In the genomic region with DNA sequence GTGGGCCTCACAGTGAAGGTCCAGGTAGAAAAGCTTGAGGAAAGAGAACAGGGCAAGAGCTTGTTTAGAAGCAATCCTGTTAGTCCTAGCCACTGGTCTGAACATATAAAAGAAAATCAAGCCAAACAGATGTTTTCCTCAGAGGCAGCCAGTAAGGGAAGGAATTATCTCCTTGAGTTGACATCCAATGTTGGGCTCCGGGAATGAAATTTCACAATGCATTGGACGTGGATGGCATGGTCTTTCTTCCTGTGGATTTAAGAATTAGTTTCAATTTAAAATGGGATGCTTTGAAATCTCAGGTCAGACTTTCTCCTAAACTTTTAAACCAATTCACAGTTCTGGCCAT, we compare ENCODE assay signal across 1 cellular context.
TF ChIP-seq lines count a peak whose summit lies in the region.

No MANE protein-coding gene starts in this region.

TF ChIP-seq in WTC11, 78 proteins besides CTCF, POLR2A, EP300 and RAD21 (continued from another document):
- TF ChIP-seq, protein P1, sequence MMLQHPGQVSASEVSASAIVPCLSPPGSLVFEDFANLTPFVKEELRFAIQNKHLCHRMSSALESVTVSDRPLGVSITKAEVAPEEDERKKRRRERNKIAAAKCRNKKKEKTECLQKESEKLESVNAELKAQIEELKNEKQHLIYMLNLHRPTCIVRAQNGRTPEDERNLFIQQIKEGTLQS (CRISPR knock-in tag; conservative IDR thresholded peaks at IDR 0.05), result no peak
- TF ChIP-seq, protein P2, sequence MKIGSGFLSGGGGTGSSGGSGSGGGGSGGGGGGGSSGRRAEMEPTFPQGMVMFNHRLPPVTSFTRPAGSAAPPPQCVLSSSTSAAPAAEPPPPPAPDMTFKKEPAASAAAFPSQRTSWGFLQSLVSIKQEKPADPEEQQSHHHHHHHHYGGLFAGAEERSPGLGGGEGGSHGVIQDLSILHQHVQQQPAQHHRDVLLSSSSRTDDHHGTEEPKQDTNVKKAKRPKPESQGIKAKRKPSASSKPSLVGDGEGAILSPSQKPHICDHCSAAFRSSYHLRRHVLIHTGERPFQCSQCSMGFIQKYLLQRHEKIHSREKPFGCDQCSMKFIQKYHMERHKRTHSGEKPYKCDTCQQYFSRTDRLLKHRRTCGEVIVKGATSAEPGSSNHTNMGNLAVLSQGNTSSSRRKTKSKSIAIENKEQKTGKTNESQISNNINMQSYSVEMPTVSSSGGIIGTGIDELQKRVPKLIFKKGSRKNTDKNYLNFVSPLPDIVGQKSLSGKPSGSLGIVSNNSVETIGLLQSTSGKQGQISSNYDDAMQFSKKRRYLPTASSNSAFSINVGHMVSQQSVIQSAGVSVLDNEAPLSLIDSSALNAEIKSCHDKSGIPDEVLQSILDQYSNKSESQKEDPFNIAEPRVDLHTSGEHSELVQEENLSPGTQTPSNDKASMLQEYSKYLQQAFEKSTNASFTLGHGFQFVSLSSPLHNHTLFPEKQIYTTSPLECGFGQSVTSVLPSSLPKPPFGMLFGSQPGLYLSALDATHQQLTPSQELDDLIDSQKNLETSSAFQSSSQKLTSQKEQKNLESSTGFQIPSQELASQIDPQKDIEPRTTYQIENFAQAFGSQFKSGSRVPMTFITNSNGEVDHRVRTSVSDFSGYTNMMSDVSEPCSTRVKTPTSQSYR (CRISPR knock-in tag; IDR thresholded peaks at IDR 0.05), result no peak
TF ChIP-seq in WTC11: peak in this region for 0.
